In the genomic region with DNA sequence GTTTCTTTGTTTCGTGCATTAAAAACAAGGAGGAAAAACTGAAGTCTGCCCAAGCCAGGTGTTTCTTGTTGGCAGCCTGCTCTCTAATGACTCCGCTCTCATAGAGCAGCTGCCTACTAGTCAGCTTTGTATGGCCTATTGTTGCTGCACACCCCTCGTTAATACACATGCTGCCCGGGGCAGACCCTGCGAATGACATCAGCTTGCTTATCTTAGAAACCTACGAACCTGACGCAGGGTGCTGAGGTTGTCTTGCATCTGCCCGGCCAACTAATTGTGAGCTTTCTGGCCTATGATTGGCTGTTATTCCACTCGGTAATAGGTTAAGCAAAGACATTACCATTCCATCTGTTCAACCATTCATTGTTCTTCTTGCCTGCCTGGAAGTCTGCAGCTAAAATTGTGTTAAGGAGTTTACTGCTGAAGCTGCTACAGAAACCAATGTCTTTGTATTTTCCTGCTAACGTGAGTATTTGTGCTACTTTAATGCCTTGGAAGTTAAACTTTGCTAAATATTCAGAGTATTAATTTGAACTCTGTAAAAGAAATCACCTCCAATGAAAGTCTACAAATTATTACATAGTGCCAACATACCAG, we compare ENCODE assay signal across 10 cellular contexts. TPM values are rescaled to one million over a fixed set of nuclear protein-coding genes. Genes with fewer than 3 reads are reported as not detected.
DNase-seq lines count a peak whose midpoint lies in the region; ATAC-seq and TF ChIP-seq lines count a peak whose summit lies in the region.
"Had no signal": no experiment of that assay in that cellular context is flagged by ENCODE, and none has a peak within 500 bp of the region (broad histone marks: within the 10 kb centered on the region; RNA-seq: fewer than 3 reads in every experiment).

No MANE protein-coding gene starts in this region.

- no peaks in the 10 kb centered on the region for H3K9me3 ChIP-seq in breast epithelium
- peaks cover 4% of the 10 kb centered on the region for H3K9me3 ChIP-seq in RWPE2 (ENCODE audit: severe bottlenecking)
- no peaks in the 10 kb centered on the region for H3K9me3 ChIP-seq in iPS-18a (ENCODE audit: control insufficient read depth, low read depth, low read length)

- peaks cover 29% of the 10 kb centered on the region for H3K36me3 Mint-ChIP-seq in MCF 10A (ENCODE audit: insufficient read depth, unreplicated experiment)
- no peaks in the 10 kb centered on the region for H3K36me3 Mint-ChIP-seq in activated T-helper 17 cell treated with anti-CD3 and anti-CD28 coated beads, Interleukin-2, amount 50 U/mL, for 72 hours (ENCODE audit: low read depth)
- no peaks in the 10 kb centered on the region for H3K36me3 Mint-ChIP-seq in activated T-cell treated with anti-CD3 and anti-CD28 coated beads, Interleukin-2, amount 50 U/mL, for 24 hours (ENCODE audit: low read depth)

- DNase-seq in MCF 10A (ENCODE audit: unreplicated experiment) (no peak), breast epithelium (ENCODE audit: low spot score in 2 of 2) (no peak), RWPE2 (ENCODE audit: low spot score) (no peak), superior temporal gyrus (ENCODE audit: extremely low spot score) (peak; percentile 45)
- DNase-seq in activated T-cell treated with anti-CD3 and anti-CD28 coated beads, Interleukin-2, amount 50 U/mL, for 24 hours = no peak
- DNase-seq: 8988T, cortex of kidney had no signal

- no TSS peak for BruUV-seq in MCF 10A (replicated peaks; lab: Mats Ljungman, UMichigan)

- no peaks in the 10 kb centered on the region for H3K4me1 ChIP-seq in breast epithelium
- H3K4me1 ChIP-seq in RWPE2 (ENCODE audit: insufficient read depth, poor library complexity, severe bottlenecking) = peaks cover 20% of the 10 kb centered on the region
- peaks cover 50% of the 10 kb centered on the region for H3K4me1 ChIP-seq in iPS-18a (ENCODE audit: control insufficient read depth, low read depth, low read length)

- no peak overlapping the region for H3K27ac ChIP-seq in breast epithelium
- H3K27ac ChIP-seq in RWPE2 (ENCODE audit: poor library complexity, severe bottlenecking) = no peak overlapping the region
- H3K27ac ChIP-seq in iPS-18a (ENCODE audit: low read length) = no peak overlapping the region

- ATAC-seq in RWPE2 (ENCODE audit: low read depth) (peak; percentile 45; the same call in 1 of the 3 replicates), HG02885 (IDR thresholded peaks at IDR 0.05; ENCODE audit: poor library complexity, unreplicated experiment) (no peak)
- ATAC-seq in activated T-helper 17 cell treated with anti-CD3 and anti-CD28 coated beads, Interleukin-2, amount 50 U/mL, for 72 hours (replicated peaks) = no peak

- no peaks in the 10 kb centered on the region for H3K36me3 ChIP-seq in breast epithelium
- peaks cover 14% of the 10 kb centered on the region; the same call in 1 of the 2 replicates for H3K36me3 ChIP-seq in RWPE2 (ENCODE audit: low read depth)
- no peaks in the 10 kb centered on the region for H3K36me3 ChIP-seq in iPS-18a (ENCODE audit: control insufficient read depth, low read depth, low read length)

- intact Hi-C loops in MCF 10A (cut with micrococcal nuclease) = no loop called here
- intact Hi-C loops in breast epithelium (cut with DNase I; ENCODE audit: low total_unique reads) = no loop called here

- no peaks in the 10 kb centered on the region for H3K9me3 Mint-ChIP-seq in MCF 10A (ENCODE audit: unreplicated experiment)
- H3K9me3 Mint-ChIP-seq in activated T-helper 17 cell treated with anti-CD3 and anti-CD28 coated beads, Interleukin-2, amount 50 U/mL, for 72 hours = no peaks in the 10 kb centered on the region
- H3K9me3 Mint-ChIP-seq in activated T-cell treated with anti-CD3 and anti-CD28 coated beads, Interleukin-2, amount 50 U/mL, for 24 hours = no peaks in the 10 kb centered on the region

- no peak overlapping the region for H3K4me3 Mint-ChIP-seq in MCF 10A (ENCODE audit: unreplicated experiment)
- no peak overlapping the region for H3K4me3 Mint-ChIP-seq in activated T-helper 17 cell treated with anti-CD3 and anti-CD28 coated beads, Interleukin-2, amount 50 U/mL, for 72 hours
- no peak overlapping the region for H3K4me3 Mint-ChIP-seq in activated T-cell treated with anti-CD3 and anti-CD28 coated beads, Interleukin-2, amount 50 U/mL, for 24 hours

- CTCF ChIA-PET in MCF 10A (lab: Yijun Ruan, JAX) = interaction anchor here (0.6 to 1.2 kb wide), 6 partner anchors 23 to 1421 kb away, joined by 3 to 8 read pairs (median 3); a partner anchor contains a TSS

- TF ChIP-seq POLR2A in breast epithelium (IDR thresholded peaks at IDR 0.05) = no peak

- peaks cover 33% of the 10 kb centered on the region for H3K4me1 Mint-ChIP-seq in MCF 10A (ENCODE audit: insufficient read depth, unreplicated experiment)
- H3K4me1 Mint-ChIP-seq in activated T-helper 17 cell treated with anti-CD3 and anti-CD28 coated beads, Interleukin-2, amount 50 U/mL, for 72 hours = no peaks in the 10 kb centered on the region
- H3K4me1 Mint-ChIP-seq in activated T-cell treated with anti-CD3 and anti-CD28 coated beads, Interleukin-2, amount 50 U/mL, for 24 hours (ENCODE audit: low read depth) = no peaks in the 10 kb centered on the region

- H3K27ac Mint-ChIP-seq in MCF 10A (ENCODE audit: low read depth, unreplicated experiment) = peak overlapping the region; percentile 49
- no peak overlapping the region for H3K27ac Mint-ChIP-seq in activated T-helper 17 cell treated with anti-CD3 and anti-CD28 coated beads, Interleukin-2, amount 50 U/mL, for 72 hours
- no peak overlapping the region for H3K27ac Mint-ChIP-seq in activated T-cell treated with anti-CD3 and anti-CD28 coated beads, Interleukin-2, amount 50 U/mL, for 24 hours

- POLR2A ChIA-PET in MCF 10A (lab: Yijun Ruan, JAX) = interaction anchor here (0.7 to 4.7 kb wide), 21 partner anchors 10 to 190 kb away, joined by 3 to 89 read pairs (median 4); a partner anchor contains a TSS

- no peaks in the 10 kb centered on the region for H3K27me3 Mint-ChIP-seq in MCF 10A (ENCODE audit: insufficient read depth, unreplicated experiment)
- H3K27me3 Mint-ChIP-seq in activated T-helper 17 cell treated with anti-CD3 and anti-CD28 coated beads, Interleukin-2, amount 50 U/mL, for 72 hours = peaks cover 16% of the 10 kb centered on the region
- peaks cover 11% of the 10 kb centered on the region for H3K27me3 Mint-ChIP-seq in activated T-cell treated with anti-CD3 and anti-CD28 coated beads, Interleukin-2, amount 50 U/mL, for 24 hours

- no peaks in the 10 kb centered on the region for H3K27me3 ChIP-seq in breast epithelium
- H3K27me3 ChIP-seq in RWPE2 (ENCODE audit: insufficient read depth, poor library complexity, severe bottlenecking) = no peaks in the 10 kb centered on the region
- H3K27me3 ChIP-seq in iPS-18a (ENCODE audit: control insufficient read depth, insufficient read depth, low read length) = no peaks in the 10 kb centered on the region

- H3K4me3 ChIP-seq in breast epithelium (no peak overlapping the region), RWPE2 (ENCODE audit: severe bottlenecking) (no peak overlapping the region), iPS-18a (ENCODE audit: low read length) (peak overlapping the region; percentile 42)

- no peak overlapping the region for H3K9ac ChIP-seq in iPS-18a (ENCODE audit: low read length)

- TF ChIP-seq CTCF in MCF 10A (IDR thresholded peaks at IDR 0.05; ENCODE audit: unreplicated experiment) = no peak
- no peak for TF ChIP-seq CTCF in breast epithelium (IDR thresholded peaks at IDR 0.05)
- TF ChIP-seq CTCF in RWPE2 (IDR thresholded peaks at IDR 0.05; ENCODE audit: poor library complexity, severe bottlenecking) = no peak

RNA-seq across cellular contexts. Expression of a gene that starts 37.5 kb away (rescaled TPM):
- total RNA-seq in MCF 10A (2022) (30.9 and 37.7 TPM in 2 replicates), breast epithelium (10 to 100 TPM; 10.2 to 19.8 (median 13.2) TPM)
- total RNA-seq in activated T-helper 17 cell treated with anti-CD3 and anti-CD28 coated beads, Interleukin-2, amount 50 U/mL, for 72 hours = 1 to 10 TPM; 2.9 to 5.8 TPM
